In the genomic region with DNA sequence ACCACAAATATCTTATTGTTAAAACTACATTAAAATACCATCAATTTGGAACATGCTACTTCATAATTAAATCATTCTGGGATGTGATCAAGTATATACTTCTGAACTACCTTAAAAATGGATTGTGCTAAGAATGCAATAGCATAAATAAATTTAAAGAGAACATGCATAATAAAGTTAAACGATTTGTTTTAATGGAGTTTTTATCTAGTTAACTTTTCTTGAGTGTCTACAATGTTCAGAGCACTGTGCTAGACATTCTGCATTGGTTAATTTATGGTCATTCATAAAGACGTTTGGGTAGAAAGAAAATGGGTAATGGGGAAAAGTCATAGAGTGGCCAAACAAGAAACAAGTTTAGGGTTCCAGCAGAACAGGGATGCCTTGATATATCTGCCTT, we compare ENCODE assay signal across 18 cellular contexts.
A peak's percentile ranks its signal among the peaks of the same experiment; 100 is the strongest.
DNase-seq lines count a peak whose midpoint lies in the region; FAIRE-seq and TF ChIP-seq lines count a peak whose summit lies in the region.
"Had no signal": no experiment of that assay in that cellular context is flagged by ENCODE, and none has a peak within 500 bp of the region (broad histone marks: within the 10 kb centered on the region; RNA-seq: fewer than 3 reads in every experiment).

No MANE protein-coding gene starts in this region.

- H3K9ac ChIP-seq in GM23248: no peak overlapping the region
- H3K9ac ChIP-seq in kidney (ENCODE audit: low read length in 2 of 2): no peak overlapping the region
- H3K9ac ChIP-seq: BLaER1 had no signal

- H3K4me3 Mint-ChIP-seq in progenitor cell of endocrine pancreas (ENCODE audit: low read depth): no peak overlapping the region
- H3K4me3 Mint-ChIP-seq: B cell; CD4-positive, CD25-positive, alpha-beta regulatory T cell; CD8-positive, alpha-beta T cell had no signal

- H3K4me2 ChIP-seq in GM23248 (ENCODE audit: unreplicated experiment): peak overlapping the region; percentile 50
- H3K4me2 ChIP-seq: BLaER1 had no signal

- no peak for DNase-seq in GM23248
- DNase-seq in kidney: no peak
- DNase-seq in progenitor cell of endocrine pancreas (ENCODE audit: low spot score, unreplicated experiment): no peak
- DNase-seq in NCI-H146 (lab: John Stamatoyannopoulos, UW): no peak
- no peak for DNase-seq in occipital lobe (lab: John Stamatoyannopoulos, UW)
- DNase-seq: Caco-2; CD4-positive, CD25-positive, alpha-beta regulatory T cell; CD8-positive, alpha-beta T cell; DMS153; DND-41; H7; HCEC 1CT had no signal

- H3K27ac ChIP-seq in GM23248 (no peak overlapping the region), kidney (ENCODE audit: low read depth in 2 of 2, low read length in 2 of 2) (no peak overlapping the region)
- H3K27ac ChIP-seq: BLaER1, C4-2B had no signal

- no peaks in the 10 kb centered on the region for H3K9me2 ChIP-seq in GM23248 (ENCODE audit: insufficient read depth)

- H2AFZ ChIP-seq in GM23248: peak overlapping the region; percentile 77

- WGBS in GM23248 (ENCODE audit: low coverage in 1 of 2, low lambda C conversion rate in 2 of 2, missing lambda C conversion rate in 2 of 2), 2 experiments: 7 to 9% methylated on average over 2 of the region's 2 CpGs

- H3K27me3 Mint-ChIP-seq in progenitor cell of endocrine pancreas: no peaks in the 10 kb centered on the region
- H3K27me3 Mint-ChIP-seq: B cell; CD4-positive, CD25-positive, alpha-beta regulatory T cell had no signal

- intact Hi-C loops in kidney (cut with DNase I): no loop called here

- H4K20me1 ChIP-seq in GM23248 (ENCODE audit: insufficient read depth): no peaks in the 10 kb centered on the region
- H4K20me1 ChIP-seq: BLaER1 had no signal

- FAIRE-seq in A204.1 (lab: Jason Lieb, UNC) (peak; percentile 47), kidney (lab: Jason Lieb, UNC) (peak; percentile 39)
- FAIRE-seq: GM12892, H1 had no signal

- in situ Hi-C loops in GM23248 (cut with MboI): no loop called here

- no peaks in the 10 kb centered on the region for H3K9me3 ChIP-seq in GM23248 (ENCODE audit: low read depth)
- H3K9me3 ChIP-seq in kidney (ENCODE audit: control insufficient read depth in 1 of 2, low read length in 2 of 2): no peaks in the 10 kb centered on the region
- H3K9me3 ChIP-seq: BLaER1, Caco-2 had no signal

- no peaks in the 10 kb centered on the region for H3K79me2 ChIP-seq in GM23248 (ENCODE audit: insufficient read depth)

- no peaks in the 10 kb centered on the region for H3K27me3 ChIP-seq in GM23248 (replicated peaks; ENCODE audit: insufficient read depth)
- H3K27me3 ChIP-seq: BLaER1 had no signal

- H3K9me3 Mint-ChIP-seq in progenitor cell of endocrine pancreas (ENCODE audit: low read depth): peaks cover 5% of the 10 kb centered on the region

- TF ChIP-seq CTCF in kidney (IDR thresholded peaks at IDR 0.05; ENCODE audit: borderline replicate concordance, extremely low read depth, insufficient read depth) (no peak), progenitor cell of endocrine pancreas (IDR thresholded peaks at IDR 0.05; ENCODE audit: unreplicated experiment) (no peak)

- H3K4me1 Mint-ChIP-seq in progenitor cell of endocrine pancreas (ENCODE audit: low read depth): peaks cover 3% of the 10 kb centered on the region
- H3K4me1 Mint-ChIP-seq: B cell; CD4-positive, CD25-positive, alpha-beta regulatory T cell had no signal

- H3K36me3 ChIP-seq in GM23248 (ENCODE audit: low read depth) (no peaks in the 10 kb centered on the region), kidney (ENCODE audit: control insufficient read depth in 1 of 2, insufficient read depth in 2 of 2, low read length in 2 of 2) (no peaks in the 10 kb centered on the region)
- H3K36me3 ChIP-seq: BLaER1 had no signal

- peak overlapping the region; percentile 2 for H3K27ac Mint-ChIP-seq in progenitor cell of endocrine pancreas
- H3K27ac Mint-ChIP-seq: B cell; CD4-positive, CD25-positive, alpha-beta regulatory T cell; CD8-positive, alpha-beta T cell had no signal

- peaks cover 1% of the 10 kb centered on the region for H3K36me3 Mint-ChIP-seq in progenitor cell of endocrine pancreas (ENCODE audit: insufficient read depth)

- H3K4me3 ChIP-seq in GM23248 (peak overlapping the region; percentile 44; the same call in 1 of the 2 replicates), kidney (ENCODE audit: low read length in 2 of 2) (no peak overlapping the region)
- H3K4me3 ChIP-seq: BLaER1 had no signal

- no peaks in the 10 kb centered on the region for H3F3A ChIP-seq in GM23248 (ENCODE audit: insufficient read depth)

- H3K4me1 ChIP-seq in GM23248 (ENCODE audit: insufficient read depth) (no peaks in the 10 kb centered on the region), kidney (ENCODE audit: control insufficient read depth in 1 of 2, insufficient read depth in 1 of 2, low read depth in 1 of 2, low read length in 2 of 2) (no peaks in the 10 kb centered on the region)
- H3K4me1 ChIP-seq: BLaER1, Caco-2 had no signal
